ENCODE assay signal across 2 cellular contexts in genomic region chr10:16459428-16459939, GRCh38.
TF ChIP-seq lines count a peak whose summit lies in the region.

No MANE protein-coding gene starts in this region.

TF ChIP-seq in GM12891, 5 proteins besides CTCF, POLR2A, EP300 and RAD21 (continued from another document):
- no peak for TF ChIP-seq SPI1 (IDR thresholded peaks at IDR 0.05; ENCODE audit: low read depth, low read length)
- no peak for TF ChIP-seq POU2F2 (IDR thresholded peaks at IDR 0.05; ENCODE audit: low read depth, low read length)
- TF ChIP-seq PAX5 (IDR thresholded peaks at IDR 0.05; ENCODE audit: insufficient read depth, low read length, severe bottlenecking) = no peak

TF ChIP-seq in IMR-90, 13 proteins besides CTCF, POLR2A, EP300 and RAD21 (continued from another document):
- no peak for TF ChIP-seq CEBPB (IDR thresholded peaks at IDR 0.05; ENCODE audit: low read depth, low read length)
- TF ChIP-seq USF2 (IDR thresholded peaks at IDR 0.05; ENCODE audit: low read depth, low read length) = no peak
- no peak for TF ChIP-seq FOS (IDR thresholded peaks at IDR 0.05; ENCODE audit: low read depth, low read length)
- no peak for TF ChIP-seq CHD1 (IDR thresholded peaks at IDR 0.05; ENCODE audit: low read depth, low read length)
- no peak for TF ChIP-seq MXI1 (IDR thresholded peaks at IDR 0.05; ENCODE audit: borderline replicate concordance, low read depth, low read length)
- TF ChIP-seq MAFK (IDR thresholded peaks at IDR 0.05; ENCODE audit: low read depth, low read length) = no peak
- no peak for TF ChIP-seq MAZ (IDR thresholded peaks at IDR 0.05; ENCODE audit: borderline replicate concordance, low read depth, low read length)
- TF ChIP-seq SMC3 (IDR thresholded peaks at IDR 0.05; ENCODE audit: low read depth, low read length) = no peak
- no peak for TF ChIP-seq RFX5 (IDR thresholded peaks at IDR 0.05; ENCODE audit: low read depth, low read length)
- no peak for TF ChIP-seq ELK1 (IDR thresholded peaks at IDR 0.05; ENCODE audit: borderline replicate concordance, low read depth, low read length)
- TF ChIP-seq RCOR1 (IDR thresholded peaks at IDR 0.05; ENCODE audit: insufficient replicate concordance, low read length) = no peak
